ENCODE assay signal across 22 cellular contexts in genomic region chr5:14488697-14489096, GRCh38.
DNase-seq lines count a peak whose midpoint lies in the region; ATAC-seq, FAIRE-seq and TF ChIP-seq lines count a peak whose summit lies in the region.
"Had no signal": no experiment of that assay in that cellular context is flagged by ENCODE, and none has a peak within 500 bp of the region (broad histone marks: within the 10 kb centered on the region; RNA-seq: fewer than 3 reads in every experiment).

No MANE protein-coding gene starts in this region.

- H3K9me3 Mint-ChIP-seq in stimulated activated naive CD8-positive, alpha-beta T cell treated with anti-CD3 and anti-CD28 coated beads, Interleukin-15, amount 100 ng/mL, for 72 hours, result peaks cover 0 to 9% of the 10 kb centered on the region in 2 donors
- peaks cover 9% of the 10 kb centered on the region for H3K9me3 Mint-ChIP-seq in glutamatergic neuron (ENCODE audit: unreplicated experiment)
- no peaks in the 10 kb centered on the region for H3K9me3 Mint-ChIP-seq in stimulated activated naive B cell treated with anti-CD40 and anti-IgM and Interleukin-4, amounts not matched to agents 10 μg/mL and 1 μg/mL and 100 μg/mL, for 72 hours
- no peaks in the 10 kb centered on the region for H3K9me3 Mint-ChIP-seq in activated naive CD8-positive, alpha-beta T cell treated with anti-CD3 and anti-CD28 coated beads, Interleukin-2, amount 50 U/mL, for 24 hours

- H3K27ac ChIP-seq in VCaP (peak overlapping the region; percentile 40), kidney (ENCODE audit: low read depth in 2 of 2, low read length in 2 of 2) (no peak overlapping the region)
- H3K27ac ChIP-seq: Peyer's patch had no signal

- peaks cover 14% of the 10 kb centered on the region for H3K36me3 Mint-ChIP-seq in glutamatergic neuron (ENCODE audit: unreplicated experiment)
- peaks cover 56 to 69% of the 10 kb centered on the region in 2 donors for H3K36me3 Mint-ChIP-seq in stimulated activated naive B cell treated with anti-CD40 and anti-IgM and Interleukin-4, amounts not matched to agents 10 μg/mL and 1 μg/mL and 100 μg/mL, for 72 hours
- H3K36me3 Mint-ChIP-seq in activated naive CD8-positive, alpha-beta T cell treated with anti-CD3 and anti-CD28 coated beads, Interleukin-2, amount 50 U/mL, for 24 hours (ENCODE audit: low read depth), result peaks cover 7% of the 10 kb centered on the region

- no peak for TF ChIP-seq CTCF in VCaP (conservative IDR thresholded peaks at IDR 0.05)
- no peak for TF ChIP-seq CTCF in glutamatergic neuron (IDR thresholded peaks at IDR 0.05; ENCODE audit: partially characterized antibody, unreplicated experiment)
- no peak for TF ChIP-seq CTCF in kidney (IDR thresholded peaks at IDR 0.05; ENCODE audit: borderline replicate concordance, extremely low read depth, insufficient read depth)

- intact Hi-C loops in kidney (cut with DNase I), result no loop called here

- no peak overlapping the region for H3K4me3 ChIP-seq in kidney (ENCODE audit: low read length in 2 of 2)
- H3K4me3 ChIP-seq: Peyer's patch had no signal

- H3K9me3 ChIP-seq in kidney (ENCODE audit: control insufficient read depth in 1 of 2, low read length in 2 of 2), result no peaks in the 10 kb centered on the region
- H3K9me3 ChIP-seq: Peyer's patch had no signal

- H3K4me1 ChIP-seq in kidney (ENCODE audit: control insufficient read depth in 1 of 2, insufficient read depth in 1 of 2, low read depth in 1 of 2, low read length in 2 of 2), result no peaks in the 10 kb centered on the region

- no peak for ATAC-seq in stimulated activated naive CD8-positive, alpha-beta T cell treated with anti-CD3 and anti-CD28 coated beads, Interleukin-15, amount 100 ng/mL, for 72 hours
- ATAC-seq in stimulated activated naive CD8-positive, alpha-beta T cell treated with anti-CD3 and anti-CD28 coated beads, Interleukin-15, Interleukin-2, amounts not matched to agents 100 U/mL and 50 U/mL, for 24 hours, result no peak
- ATAC-seq in stimulated activated naive B cell treated with anti-CD40 and anti-IgM and Interleukin-4, amounts not matched to agents 10 μg/mL and 1 μg/mL and 100 μg/mL, for 72 hours (replicated peaks), result no peak
- no peak for ATAC-seq in activated naive CD8-positive, alpha-beta T cell treated with anti-CD3 and anti-CD28 coated beads, Interleukin-2, amount 50 U/mL, for 24 hours

- H3K27ac Mint-ChIP-seq in stimulated activated naive CD8-positive, alpha-beta T cell treated with anti-CD3 and anti-CD28 coated beads, Interleukin-15, amount 100 ng/mL, for 72 hours, result peak overlapping the region; percentile 5 to 80
- no peak overlapping the region for H3K27ac Mint-ChIP-seq in glutamatergic neuron (ENCODE audit: unreplicated experiment)
- H3K27ac Mint-ChIP-seq in stimulated activated naive B cell treated with anti-CD40 and anti-IgM and Interleukin-4, amounts not matched to agents 10 μg/mL and 1 μg/mL and 100 μg/mL, for 72 hours, result peak overlapping the region; percentile 52
- H3K27ac Mint-ChIP-seq in activated naive CD8-positive, alpha-beta T cell treated with anti-CD3 and anti-CD28 coated beads, Interleukin-2, amount 50 U/mL, for 24 hours, result no peak overlapping the region

- H3K27me3 Mint-ChIP-seq in stimulated activated naive CD8-positive, alpha-beta T cell treated with anti-CD3 and anti-CD28 coated beads, Interleukin-15, amount 100 ng/mL, for 72 hours, result no peaks in the 10 kb centered on the region
- H3K27me3 Mint-ChIP-seq in glutamatergic neuron (ENCODE audit: unreplicated experiment), result peaks cover 9% of the 10 kb centered on the region
- H3K27me3 Mint-ChIP-seq in stimulated activated naive B cell treated with anti-CD40 and anti-IgM and Interleukin-4, amounts not matched to agents 10 μg/mL and 1 μg/mL and 100 μg/mL, for 72 hours, result no peaks in the 10 kb centered on the region
- H3K27me3 Mint-ChIP-seq in activated naive CD8-positive, alpha-beta T cell treated with anti-CD3 and anti-CD28 coated beads, Interleukin-2, amount 50 U/mL, for 24 hours, result no peaks in the 10 kb centered on the region

- no peak overlapping the region for H3K9ac ChIP-seq in kidney (ENCODE audit: low read length in 2 of 2)

- no peak for DNase-seq in stimulated activated naive CD8-positive, alpha-beta T cell treated with anti-CD3 and anti-CD28 coated beads, Interleukin-15, amount 100 ng/mL, for 72 hours
- no peak for DNase-seq in stimulated activated naive CD8-positive, alpha-beta T cell treated with anti-CD3 and anti-CD28 coated beads, Interleukin-15, Interleukin-2, amounts not matched to agents 100 U/mL and 50 U/mL, for 24 hours
- DNase-seq in glutamatergic neuron (no peak), kidney (no peak), putamen (ENCODE audit: low spot score) (no peak)
- DNase-seq in stimulated activated naive B cell treated with anti-CD40 and anti-IgM and Interleukin-4, amounts not matched to agents 10 μg/mL and 1 μg/mL and 100 μg/mL, for 72 hours, result no peak
- DNase-seq in activated naive CD8-positive, alpha-beta T cell treated with anti-CD3 and anti-CD28 coated beads, Interleukin-2, amount 50 U/mL, for 24 hours, result no peak
- DNase-seq: COR-L47, DMS153, EL, Karpas-422, NCI-H1417, NCI-H2029 treated with DMSO at 0.1 percent for 48 hours, NCI-H510A, NCI-H82, Peyer's patch, Right ventricle myocardium superior had no signal

- peaks cover 34 to 41% of the 10 kb centered on the region in 2 donors for H3K36me3 ChIP-seq in kidney (ENCODE audit: control insufficient read depth in 1 of 2, insufficient read depth in 2 of 2, low read length in 2 of 2)

- no peak for FAIRE-seq in kidney (lab: Jason Lieb, UNC)
- FAIRE-seq: A204.1, GM12891, GM19239 had no signal

- no peaks in the 10 kb centered on the region for H3K4me1 Mint-ChIP-seq in stimulated activated naive CD8-positive, alpha-beta T cell treated with anti-CD3 and anti-CD28 coated beads, Interleukin-15, amount 100 ng/mL, for 72 hours
- H3K4me1 Mint-ChIP-seq in glutamatergic neuron (ENCODE audit: low read depth, unreplicated experiment), result peaks cover 15% of the 10 kb centered on the region
- H3K4me1 Mint-ChIP-seq in stimulated activated naive B cell treated with anti-CD40 and anti-IgM and Interleukin-4, amounts not matched to agents 10 μg/mL and 1 μg/mL and 100 μg/mL, for 72 hours, result peaks cover 6 to 23% of the 10 kb centered on the region in 2 donors
- H3K4me1 Mint-ChIP-seq in activated naive CD8-positive, alpha-beta T cell treated with anti-CD3 and anti-CD28 coated beads, Interleukin-2, amount 50 U/mL, for 24 hours, result no peaks in the 10 kb centered on the region

- no peak overlapping the region for H3K4me3 Mint-ChIP-seq in stimulated activated naive CD8-positive, alpha-beta T cell treated with anti-CD3 and anti-CD28 coated beads, Interleukin-15, amount 100 ng/mL, for 72 hours
- H3K4me3 Mint-ChIP-seq in glutamatergic neuron (ENCODE audit: unreplicated experiment), result peak overlapping the region; percentile 8
- H3K4me3 Mint-ChIP-seq in stimulated activated naive B cell treated with anti-CD40 and anti-IgM and Interleukin-4, amounts not matched to agents 10 μg/mL and 1 μg/mL and 100 μg/mL, for 72 hours, result no peak overlapping the region
- no peak overlapping the region for H3K4me3 Mint-ChIP-seq in activated naive CD8-positive, alpha-beta T cell treated with anti-CD3 and anti-CD28 coated beads, Interleukin-2, amount 50 U/mL, for 24 hours
- H3K4me3 Mint-ChIP-seq: CD14-positive monocyte had no signal

Comparison
In these comparisons a context has a peak if more than half of its experiments do, and no peak if none do; other contexts are left out.
1. H3K27ac Mint-ChIP-seq: peak in stimulated activated naive CD8-positive, alpha-beta T cell treated with anti-CD3 and anti-CD28 coated beads, Interleukin-15, amount 100 ng/mL, for 72 hours (2 of 2) and stimulated activated naive B cell treated with anti-CD40 and anti-IgM and Interleukin-4, amounts not matched to agents 10 μg/mL and 1 μg/mL and 100 μg/mL, for 72 hours (single experiment); none in glutamatergic neuron (single experiment) and activated naive CD8-positive, alpha-beta T cell treated with anti-CD3 and anti-CD28 coated beads, Interleukin-2, amount 50 U/mL, for 24 hours (single experiment).